ENCODE assay signal across 1 cellular context in the genomic region with DNA sequence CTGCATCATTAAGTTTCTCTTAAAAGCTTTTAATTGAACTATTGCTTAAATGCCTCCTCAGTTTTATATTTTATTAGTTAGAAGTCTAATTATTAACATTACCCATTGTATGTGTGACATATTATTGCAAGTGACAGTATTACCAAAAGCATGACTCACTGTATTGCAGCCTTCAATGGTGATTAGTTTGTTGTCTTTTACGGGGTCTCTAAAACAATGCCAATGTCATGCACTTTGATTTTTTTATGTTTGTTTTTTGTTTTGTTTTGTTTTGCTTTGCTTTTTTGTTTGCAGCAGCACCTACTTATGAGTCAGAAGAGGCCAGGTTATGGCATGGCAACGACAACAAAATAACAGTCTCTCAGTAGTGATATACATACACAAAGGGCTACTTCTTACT.
TF ChIP-seq lines count a peak whose summit lies in the region.

No MANE protein-coding gene starts in this region.

TF ChIP-seq in endothelial cell of umbilical vein, 7 proteins besides CTCF, POLR2A, EP300 and RAD21 (continued from another document):
- peak; percentile 69 for TF ChIP-seq JUN (IDR thresholded peaks at IDR 0.05; ENCODE audit: borderline replicate concordance, insufficient read depth, insufficient read length, low read depth)
TF ChIP-seq in endothelial cell of umbilical vein: peak in this region for 1.
